Comparison of ENCODE assay signal across 21 cellular contexts in genomic region chr5:100858987-100859545, GRCh38.
"Had no signal": no experiment of that assay in that cellular context is flagged by ENCODE, and none has a peak within 500 bp of the region (broad histone marks: within the 10 kb centered on the region; RNA-seq: fewer than 3 reads in every experiment).

No MANE protein-coding gene starts in this region.

- H3K9me3 Mint-ChIP-seq: stimulated activated naive CD8-positive, alpha-beta T cell treated with anti-CD3 and anti-CD28 coated beads, Interleukin-15, Interleukin-2, amounts not matched to agents 100 ng/mL and 50 ng/mL, for 24 hours; T-helper 1 cell treated with Interleukin-12 subunit alpha and Interleukin-12 subunit beta and Interleukin-4 antibody, amounts not matched to agents 30 μg/mL and 1 μg/mL, for 36 hours had no signal

- H3K4me3 Mint-ChIP-seq: stimulated activated naive CD8-positive, alpha-beta T cell treated with anti-CD3 and anti-CD28 coated beads, Interleukin-15, Interleukin-2, amounts not matched to agents 100 ng/mL and 50 ng/mL, for 24 hours; T-helper 1 cell treated with Interleukin-12 subunit alpha and Interleukin-12 subunit beta and Interleukin-4 antibody, amounts not matched to agents 30 μg/mL and 1 μg/mL, for 36 hours had no signal

- H3K27me3 ChIP-seq: brain microvascular endothelial cell, gastrocnemius medialis, heart left ventricle, left lung, right atrium auricular region, tibial nerve had no signal

- H3K27me3 Mint-ChIP-seq: stimulated activated naive CD8-positive, alpha-beta T cell treated with anti-CD3 and anti-CD28 coated beads, Interleukin-15, Interleukin-2, amounts not matched to agents 100 ng/mL and 50 ng/mL, for 24 hours had no signal

- H3K27ac ChIP-seq: brain microvascular endothelial cell, gastrocnemius medialis, heart left ventricle, left lung, prostate gland, right atrium auricular region, tibial nerve, WERI-Rb-1 had no signal

- FAIRE-seq: colon, urothelium cell line had no signal

- H3K9me3 ChIP-seq: gastrocnemius medialis, heart left ventricle, left lung, prostate gland, right atrium auricular region, tibial nerve had no signal

- DNase-seq: activated CD4-positive, alpha-beta T cell treated with anti-CD3 and anti-CD28 coated beads, Interleukin-2, amount 50 U/mL, for 4 hours; activated effector memory CD4-positive, alpha-beta T cell treated with anti-CD3 and anti-CD28 coated beads, Interleukin-2, amount 50 U/mL, for 16 hours; activated naive CD4-positive, alpha-beta T cell treated with anti-CD3 and anti-CD28 coated beads, Interleukin-2, amount 50 U/mL, for 16 hours; activated T-cell treated with anti-CD3 and anti-CD28 coated beads for 4 hours; aorta; brain microvascular endothelial cell; central memory CD4-positive, alpha-beta T cell; erythroblast; gastrocnemius medialis; heart left ventricle; left lung; midbrain; stimulated activated CD4-positive, alpha-beta T cell treated with anti-CD3 and anti-CD28 coated beads, Interleukin-2, amount 100 ng/mL, for 24 hours; WERI-Rb-1 had no signal

- H3K4me1 ChIP-seq: gastrocnemius medialis, prostate gland, right atrium auricular region, tibial nerve had no signal

- H3K4me3 ChIP-seq: gastrocnemius medialis, heart left ventricle, left lung, prostate gland, right atrium auricular region, tibial nerve had no signal

- ATAC-seq: gastrocnemius medialis, heart left ventricle, left lung had no signal

- H3K27ac Mint-ChIP-seq: T-helper 1 cell treated with Interleukin-12 subunit alpha and Interleukin-12 subunit beta and Interleukin-4 antibody, amounts not matched to agents 30 μg/mL and 1 μg/mL, for 36 hours had no signal

- H3K36me3 ChIP-seq: brain microvascular endothelial cell, gastrocnemius medialis, prostate gland, right atrium auricular region, tibial nerve, WERI-Rb-1 had no signal
